8 cellular contexts compared by ENCODE assay signal in genomic region chr20:1118336-1119127, GRCh38. TPM values are rescaled to one million over a fixed set of nuclear protein-coding genes. Genes with fewer than 3 reads are reported as not detected.
DNase-seq lines count a peak whose midpoint lies in the region; ATAC-seq and TF ChIP-seq lines count a peak whose summit lies in the region.

TSS of gene PSMF1 (plus strand) at chr20:1118602. CDS start at chr20:1118774, 172 bp downstream.

- H4K20me1 ChIP-seq in PC-9 (ENCODE audit: insufficient read depth) = peaks cover 12% of the 10 kb centered on the region

- H3K9me2 ChIP-seq in PC-9 (ENCODE audit: insufficient read depth) = no peaks in the 10 kb centered on the region

- H3K4me1 ChIP-seq in PC-9 (replicated peaks; ENCODE audit: insufficient read depth) (peaks cover 27% of the 10 kb centered on the region), esophagus (ENCODE audit: control insufficient read depth in 2 of 2, insufficient read depth in 2 of 2, low read length in 1 of 2) (peaks cover 0 to 6% of the 10 kb centered on the region in 2 donors), muscle layer of colon (ENCODE audit: insufficient read depth, low read length) (peaks cover 35% of the 10 kb centered on the region)

- H3K9me3 Mint-ChIP-seq in activated T-cell treated with anti-CD3 and anti-CD28 coated beads, Interleukin-2, amount 50 U/mL, for 24 hours = no peaks in the 10 kb centered on the region

- H3K4me3 Mint-ChIP-seq in activated T-cell treated with anti-CD3 and anti-CD28 coated beads, Interleukin-2, amount 50 U/mL, for 24 hours = peak within 1 kb of the TSS; percentile 94

- peaks cover 4% of the 10 kb centered on the region; the same call in 1 of the 2 replicates for H3F3A ChIP-seq in PC-9 (ENCODE audit: insufficient read depth, low read depth)

- peak within 1 kb of the TSS; percentile 91 for H3K9ac ChIP-seq in muscle layer of colon (ENCODE audit: low read length)

- H3K27ac Mint-ChIP-seq in activated T-cell treated with anti-CD3 and anti-CD28 coated beads, Interleukin-2, amount 50 U/mL, for 24 hours = peak within 1 kb of the TSS; percentile 93

- TSS peak; percentile 47 for BruUV-seq in PC-9 (replicated peaks; lab: Mats Ljungman, UMichigan)

- peak; percentile 92 for ATAC-seq in GM21619 (IDR thresholded peaks at IDR 0.05; ENCODE audit: unreplicated experiment)

- no peaks in the 10 kb centered on the region for H3K27me3 Mint-ChIP-seq in activated T-cell treated with anti-CD3 and anti-CD28 coated beads, Interleukin-2, amount 50 U/mL, for 24 hours

- H3K4me3 ChIP-seq in Jurkat, Clone E6-1 (ENCODE audit: low read length) = peak within 1 kb of the TSS; percentile 99
- peak within 1 kb of the TSS; percentile 62 for H3K4me3 ChIP-seq in PC-9
- peak within 1 kb of the TSS; percentile 90 to 96 for H3K4me3 ChIP-seq in esophagus (ENCODE audit: low read depth in 1 of 2, low read length in 2 of 2)
- peak within 1 kb of the TSS; percentile 90 to 99 for H3K4me3 ChIP-seq in muscle layer of colon (ENCODE audit: low read depth in 1 of 2, low read length in 2 of 2)

- peaks cover 55% of the 10 kb centered on the region for H3K36me3 Mint-ChIP-seq in activated T-cell treated with anti-CD3 and anti-CD28 coated beads, Interleukin-2, amount 50 U/mL, for 24 hours (ENCODE audit: low read depth)

- H3K36me3 ChIP-seq in PC-9 (ENCODE audit: low read depth) (no peaks in the 10 kb centered on the region; the same call in 1 of the 2 replicates), esophagus (ENCODE audit: control insufficient read depth in 2 of 2, insufficient read depth in 2 of 2, low read length in 1 of 2) (no peaks in the 10 kb centered on the region), muscle layer of colon (ENCODE audit: insufficient read depth, low read length) (peaks cover 4% of the 10 kb centered on the region)

- H3K27ac ChIP-seq in PC-9 (peak within 1 kb of the TSS; percentile 51), esophagus (ENCODE audit: low read depth in 2 of 2, low read length in 1 of 2) (peak within 1 kb of the TSS; percentile 79 to 81), muscle layer of colon (ENCODE audit: low read depth, low read length) (peak within 1 kb of the TSS; percentile 36)

- peaks cover 49% of the 10 kb centered on the region for H3K79me2 ChIP-seq in PC-9 (ENCODE audit: low read depth)

- no peak for TF ChIP-seq CTCF in PC-9 (conservative IDR thresholded peaks at IDR 0.05)

- 1% methylated on average over 62 of the region's 62 CpGs for WGBS in esophagus, 2 donors

- POLR2A ChIA-PET in PC-9 (lab: Charles Lee; ENCODE audit: unreplicated experiment) = no interaction called here

- intact Hi-C loops in PC-9 (cut with micrococcal nuclease; ENCODE audit: unreplicated experiment) = loop anchor here (1.0 to 5.0 kb wide), 2 partner anchors 348 to 659 kb away; partner anchors contain the start of gene NSFL1C

- H3K9me3 ChIP-seq in PC-9 (ENCODE audit: insufficient read depth, low read depth) (no peaks in the 10 kb centered on the region), esophagus (ENCODE audit: control insufficient read depth in 2 of 2, insufficient read depth in 1 of 2, low read depth in 1 of 2, low read length in 1 of 2) (no peaks in the 10 kb centered on the region), muscle layer of colon (ENCODE audit: low read length) (no peaks in the 10 kb centered on the region)

- DNase-seq in DMS153 treated with DMSO at 0.1 percent for 48 hours (lab: John Stamatoyannopoulos, UW; ENCODE audit: unreplicated experiment) = peak; percentile 86
- peak; percentile 93 for DNase-seq in Jurkat, Clone E6-1 (ENCODE audit: low read depth, low spot score)
- DNase-seq in PC-9 = peak; percentile 84 to 96
- DNase-seq in activated T-cell treated with anti-CD3 and anti-CD28 coated beads, Interleukin-2, amount 50 U/mL, for 24 hours = peak; percentile 99
- peak; percentile 89 for DNase-seq in stimulated activated CD8-positive, alpha-beta memory T cell treated with anti-CD3 and anti-CD28 coated beads, Interleukin-7, amount 100 ng/mL, for 24 hours (ENCODE audit: low read depth)

- H2AFZ ChIP-seq in PC-9 = peak within 1 kb of the TSS; percentile 98

- peak within 1 kb of the TSS; percentile 92 for H3K4me2 ChIP-seq in PC-9

- peaks cover 54% of the 10 kb centered on the region for H3K4me1 Mint-ChIP-seq in activated T-cell treated with anti-CD3 and anti-CD28 coated beads, Interleukin-2, amount 50 U/mL, for 24 hours (ENCODE audit: low read depth)

- CTCF ChIA-PET in PC-9 (lab: Charles Lee) = no interaction called here

- H3K27me3 ChIP-seq in PC-9 (ENCODE audit: insufficient read depth, low read depth) (no peaks in the 10 kb centered on the region), esophagus (ENCODE audit: control insufficient read depth in 1 of 2, insufficient read depth in 2 of 2, low read length in 2 of 2) (no peaks in the 10 kb centered on the region), muscle layer of colon (ENCODE audit: control insufficient read depth in 1 of 2, insufficient read depth in 2 of 2, low read length in 2 of 2) (no peaks in the 10 kb centered on the region)

RNA-seq across cellular contexts. Expression of gene PSMF1, which starts in this region (rescaled TPM):
- polyA plus RNA-seq in Jurkat, Clone E6-1 (2012; ENCODE audit: insufficient read depth, insufficient read length) = 221 TPM
- total RNA-seq in PC-9 (2021) = 166 and 186 TPM in 2 replicates
- 10 to 100 TPM; 24.2 to 72.5 TPM for polyA plus RNA-seq in esophagus

Comparison
In these comparisons a context has a peak if more than half of its experiments do, and no peak if none do; other contexts are left out.
1. Peak in every context shown above with its lines: DNase-seq, ATAC-seq, H3K4me3 ChIP-seq and H3K27ac ChIP-seq.